Comparison of ENCODE assay signal across 11 cellular contexts in genomic region chr2:217695033-217695520, GRCh38.
A peak's percentile ranks its signal among the peaks of the same experiment; 100 is the strongest.
DNase-seq lines count a peak whose midpoint lies in the region; ATAC-seq and TF ChIP-seq lines count a peak whose summit lies in the region.
"Had no signal": no experiment of that assay in that cellular context is flagged by ENCODE, and none has a peak within 500 bp of the region (broad histone marks: within the 10 kb centered on the region; RNA-seq: fewer than 3 reads in every experiment).

No MANE protein-coding gene starts in this region.

- H3K27ac ChIP-seq in Peyer's patch (peak overlapping the region in 3 of 4 donors; percentile 21 to 48 (median 32)), esophagus squamous epithelium (peak overlapping the region; percentile 56 to 87 (median 79)), psoas muscle (no peak overlapping the region)
- H3K27ac ChIP-seq in CD4-positive, alpha-beta memory T cell (ENCODE audit: low read depth, low read length): no peak overlapping the region

- H3K4me1 Mint-ChIP-seq in CD4-positive, alpha-beta memory T cell: no peaks in the 10 kb centered on the region
- no peaks in the 10 kb centered on the region for H3K4me1 Mint-ChIP-seq in T-cell

- ATAC-seq in psoas muscle (peak; percentile 47 to 65 (median 56)), T-cell (replicated peaks in 1 of 4) (no peak)

- no peak overlapping the region for H3K4me3 Mint-ChIP-seq in CD4-positive, alpha-beta memory T cell
- no peak overlapping the region for H3K4me3 Mint-ChIP-seq in T-cell
- H3K4me3 Mint-ChIP-seq: dendritic cell treated with granulocyte-macrophage colony-stimulating factor and Interleukin-4, amounts not matched to agents 40 ng/mL and 50 ng/mL, for 4 days had no signal

- H3K4me1 ChIP-seq in Peyer's patch (no peaks in the 10 kb centered on the region), esophagus squamous epithelium (peaks cover 6 to 64% (median 9%) of the 10 kb centered on the region in 3 donors), psoas muscle (peaks cover 4% of the 10 kb centered on the region)
- H3K4me1 ChIP-seq in CD4-positive, alpha-beta memory T cell (ENCODE audit: insufficient read depth, low read length): no peaks in the 10 kb centered on the region

- H3K27me3 Mint-ChIP-seq in CD4-positive, alpha-beta memory T cell: no peaks in the 10 kb centered on the region
- peaks cover 3 to 4% of the 10 kb centered on the region in 2 donors for H3K27me3 Mint-ChIP-seq in T-cell

- H3K27me3 ChIP-seq in BJ (ENCODE audit: control insufficient read depth, insufficient read depth, low read length) (no peaks in the 10 kb centered on the region), Peyer's patch (no peaks in the 10 kb centered on the region), esophagus squamous epithelium (no peaks in the 10 kb centered on the region), psoas muscle (ENCODE audit: insufficient read depth in 3 of 3, low read length in 2 of 3) (no peaks in the 10 kb centered on the region)
- no peaks in the 10 kb centered on the region for H3K27me3 ChIP-seq in CD4-positive, alpha-beta memory T cell (ENCODE audit: insufficient read depth, low read length)

- H3K4me3 ChIP-seq in BJ (ENCODE audit: low read depth, low read length) (no peak overlapping the region), Peyer's patch (no peak overlapping the region), esophagus squamous epithelium (no peak overlapping the region), psoas muscle (no peak overlapping the region)
- H3K4me3 ChIP-seq in CD4-positive, alpha-beta memory T cell (ENCODE audit: low read length in 2 of 2): no peak overlapping the region

- in situ Hi-C loops in KBM-7 (cut with MboI; ENCODE audit: low pct_unique_long_range_greater_than_20kb, low sequenced_read_pairs): no loop called here

- H3K36me3 Mint-ChIP-seq in CD4-positive, alpha-beta memory T cell: no peaks in the 10 kb centered on the region
- peaks cover 8% of the 10 kb centered on the region for H3K36me3 Mint-ChIP-seq in T-cell

- CTCF ChIA-PET in BJ (lab: Yijun Ruan, JAX): interaction anchor here (0.9 to 1.0 kb wide), 2 partner anchors 15 to 18 kb away, joined by 3 to 4 read pairs; no protein-coding TSS in a partner anchor
- CTCF ChIA-PET in CD4-positive, alpha-beta memory T cell (lab: Charles Lee; ENCODE audit: partially characterized antibody): no interaction called here
- CTCF ChIA-PET in T-cell (lab: Charles Lee): interaction anchor here in 1 of 2 donors (0.7 kb wide), 1 partner anchor 1023 kb away, joined by 3 read pairs; no protein-coding TSS in a partner anchor

- H3K36me3 ChIP-seq in BJ (ENCODE audit: control insufficient read depth, insufficient read depth, low read length): no peaks in the 10 kb centered on the region
- no peaks in the 10 kb centered on the region for H3K36me3 ChIP-seq in Peyer's patch
- no peaks in the 10 kb centered on the region for H3K36me3 ChIP-seq in esophagus squamous epithelium
- H3K36me3 ChIP-seq in psoas muscle (ENCODE audit: insufficient read depth in 1 of 2, low read depth in 1 of 2): no peaks in the 10 kb centered on the region
- no peaks in the 10 kb centered on the region for H3K36me3 ChIP-seq in CD4-positive, alpha-beta memory T cell (ENCODE audit: insufficient read depth, low read length)

- no peaks in the 10 kb centered on the region for H3K9me3 ChIP-seq in Peyer's patch
- no peaks in the 10 kb centered on the region for H3K9me3 ChIP-seq in esophagus squamous epithelium
- no peaks in the 10 kb centered on the region for H3K9me3 ChIP-seq in psoas muscle
- no peaks in the 10 kb centered on the region for H3K9me3 ChIP-seq in CD4-positive, alpha-beta memory T cell (ENCODE audit: control insufficient read depth in 1 of 2, low read length in 2 of 2)

- TF ChIP-seq POLR2A in Peyer's patch (IDR thresholded peaks at IDR 0.05): no peak
- TF ChIP-seq POLR2A in esophagus squamous epithelium (IDR thresholded peaks at IDR 0.05): no peak

- POLR2A ChIA-PET in BJ (lab: Charles Lee): interaction anchor here (0.5 to 1.6 kb wide), 2 partner anchors 15 to 139 kb away, joined by 3 to 5 read pairs; no protein-coding TSS in a partner anchor
- POLR2A ChIA-PET in CD4-positive, alpha-beta memory T cell (lab: Charles Lee; ENCODE audit: partially characterized antibody): no interaction called here
- POLR2A ChIA-PET in T-cell (lab: Charles Lee): no interaction called here

- intact Hi-C loops in esophagus squamous epithelium (cut with DNase I): no loop called here
- intact Hi-C loops in psoas muscle (cut with DNase I): no loop called here
- intact Hi-C loops in CD4-positive, alpha-beta memory T cell (cut with micrococcal nuclease): no loop called here

- 33 to 42% methylated on average over 3 of the region's 3 CpGs for WGBS in esophagus squamous epithelium, 2 donors
- 37 to 43% (median 39%) methylated on average over 3 of the region's 3 CpGs for WGBS in psoas muscle, 3 donors

- no peak overlapping the region for H3K27ac Mint-ChIP-seq in CD4-positive, alpha-beta memory T cell
- no peak overlapping the region for H3K27ac Mint-ChIP-seq in T-cell
- H3K27ac Mint-ChIP-seq: dendritic cell treated with granulocyte-macrophage colony-stimulating factor and Interleukin-4, amounts not matched to agents 40 ng/mL and 50 ng/mL, for 4 days had no signal

- H3K9me3 Mint-ChIP-seq in CD4-positive, alpha-beta memory T cell: no peaks in the 10 kb centered on the region
- no peaks in the 10 kb centered on the region for H3K9me3 Mint-ChIP-seq in T-cell
- H3K9me3 Mint-ChIP-seq: dendritic cell treated with granulocyte-macrophage colony-stimulating factor and Interleukin-4, amounts not matched to agents 40 ng/mL and 50 ng/mL, for 4 days had no signal

- TF ChIP-seq CTCF in BJ (IDR thresholded peaks at IDR 0.05; ENCODE audit: insufficient read depth, low read depth, low read length) (no peak), Peyer's patch (IDR thresholded peaks at IDR 0.05) (no peak), esophagus squamous epithelium (IDR thresholded peaks at IDR 0.05) (no peak), psoas muscle (IDR thresholded peaks at IDR 0.05) (no peak)

- DNase-seq in BJ (ENCODE audit: low read depth) (peak; percentile 99), Peyer's patch (no peak), esophagus squamous epithelium (lab: John Stamatoyannopoulos, UW) (no peak), psoas muscle (no peak), HUDEP-2 (lab: John Stamatoyannopoulos, UW; ENCODE audit: unreplicated experiment in 76 of 76) (no peak), KBM-7 (no peak), T-cell (no peak)
- DNase-seq in CD4-positive, alpha-beta memory T cell: no peak
- DNase-seq: RPMI8226; stimulated activated CD4-positive, alpha-beta T cell treated with anti-CD3 and anti-CD28 coated beads, Interleukin-4, amount 100 ng/mL, for 4 hours had no signal

Comparison
In these comparisons a context has a peak if more than half of its experiments do, and no peak if none do; other contexts are left out.
1. H3K27ac ChIP-seq: peak in Peyer's patch (3 of 4) and esophagus squamous epithelium (4 of 4); none in psoas muscle (single experiment) and CD4-positive, alpha-beta memory T cell (single experiment).
2. ATAC-seq: peak in psoas muscle (4 of 4); none in T-cell (0 of 4).